5 cellular contexts compared by ENCODE assay signal in the genomic region with DNA sequence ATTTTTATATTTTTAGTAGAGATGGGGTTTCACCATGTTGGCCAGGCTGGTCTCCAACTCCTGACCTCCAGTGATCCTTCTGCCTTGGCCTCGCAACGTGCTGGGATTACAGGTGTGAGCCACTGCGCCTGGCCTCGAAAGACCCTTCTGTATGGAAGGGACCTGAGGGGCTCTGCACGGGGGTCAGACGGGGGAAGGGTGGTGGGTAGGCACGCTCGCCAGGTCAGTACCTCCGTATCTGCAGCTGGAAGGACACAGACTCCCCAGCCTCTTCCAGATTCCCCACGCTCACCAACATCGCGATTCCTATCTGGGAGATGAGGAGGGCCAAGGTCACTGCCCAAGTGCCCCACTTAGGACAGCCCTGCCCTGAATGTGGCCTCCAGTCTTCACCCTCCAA. TPM values are rescaled to one million over a fixed set of nuclear protein-coding genes. Genes with fewer than 3 reads are reported as not detected.
"Had no signal": no experiment of that assay in that cellular context is flagged by ENCODE, and none has a peak within 500 bp of the region (broad histone marks: within the 10 kb centered on the region; RNA-seq: fewer than 3 reads in every experiment).

No MANE protein-coding gene starts in this region.

- DNase-seq: HCEC 1CT had no signal

- H2AFZ ChIP-seq: GM23248 had no signal

- H3K4me3 Mint-ChIP-seq: IgD-negative memory B cell had no signal

- H3K9me3 Mint-ChIP-seq: H9, IgD-negative memory B cell had no signal

- H3K9ac ChIP-seq: GM23248 had no signal

- H3K36me3 Mint-ChIP-seq: IgD-negative memory B cell had no signal

- H3K27ac ChIP-seq: GM23248 had no signal

- H3K4me3 ChIP-seq: GM23248 had no signal

- H3K27ac Mint-ChIP-seq: IgD-negative memory B cell had no signal

RNA-seq across cellular contexts. Expression of gene ITGA2B, which starts 12.7 kb away (rescaled TPM):
- total RNA-seq: GM23248, HT-29 had no signal
- polyA plus RNA-seq: GM23248 had no signal
